8 cellular contexts compared by ENCODE assay signal in genomic region chr1:83999316-83999819, GRCh38. TPM values are rescaled to one million over a fixed set of nuclear protein-coding genes. Genes with fewer than 3 reads are reported as not detected.
DNase-seq lines count a peak whose midpoint lies in the region; ATAC-seq, FAIRE-seq and TF ChIP-seq lines count a peak whose summit lies in the region.

No MANE protein-coding gene starts in this region.

- H3K4me1 Mint-ChIP-seq in stimulated activated naive B cell treated with anti-CD40 and anti-IgM and Interleukin-4, amounts not matched to agents 10 μg/mL and 1 μg/mL and 100 μg/mL, for 72 hours, result peaks cover 5 to 17% of the 10 kb centered on the region in 2 donors

- peaks cover 27% of the 10 kb centered on the region for H3K4me1 ChIP-seq in A673 (ENCODE audit: insufficient read depth, low read length, poor library complexity, severe bottlenecking)

- peak overlapping the region; percentile 95 for H3K27ac ChIP-seq in A673 (ENCODE audit: low read depth, low read length, poor library complexity, severe bottlenecking)

- H3K27me3 Mint-ChIP-seq in stimulated activated naive B cell treated with anti-CD40 and anti-IgM and Interleukin-4, amounts not matched to agents 10 μg/mL and 1 μg/mL and 100 μg/mL, for 72 hours, result peaks cover 58 to 69% of the 10 kb centered on the region in 2 donors

- POLR2A ChIA-PET in A673 (lab: Charles Lee; ENCODE audit: low non-redundant PET), result interaction anchor here (0.6 kb wide), 1 partner anchor 13 kb away, joined by 3 read pairs; no protein-coding TSS in a partner anchor

- peak overlapping the region; percentile 86 to 89 for H3K4me3 Mint-ChIP-seq in stimulated activated naive B cell treated with anti-CD40 and anti-IgM and Interleukin-4, amounts not matched to agents 10 μg/mL and 1 μg/mL and 100 μg/mL, for 72 hours

- peak overlapping the region; percentile 56 for H3K27ac Mint-ChIP-seq in stimulated activated naive B cell treated with anti-CD40 and anti-IgM and Interleukin-4, amounts not matched to agents 10 μg/mL and 1 μg/mL and 100 μg/mL, for 72 hours

- H3K4me3 ChIP-seq in A673 (ENCODE audit: low read depth, low read length, poor library complexity, severe bottlenecking), result peak overlapping the region; percentile 62
- H3K4me3 ChIP-seq in NB4 (ENCODE audit: low read depth, low read length), result peak overlapping the region; percentile 56

- no peaks in the 10 kb centered on the region for H3K27me3 ChIP-seq in A673 (replicated peaks; ENCODE audit: insufficient read depth, low read depth, low read length, poor library complexity)

- TF ChIP-seq CTCF in A673 (conservative IDR thresholded peaks at IDR 0.05; ENCODE audit: low read depth, low read length) (no peak), NB4 (IDR thresholded peaks at IDR 0.05; ENCODE audit: low read depth, low read length) (no peak)

- FAIRE-seq in GM12892 (lab: Jason Lieb, UNC), result no peak

- H3K36me3 ChIP-seq in A673 (ENCODE audit: insufficient read depth, low read length, poor library complexity, severe bottlenecking), result no peaks in the 10 kb centered on the region

- CTCF ChIA-PET in A673 (lab: Charles Lee), result no interaction called here

- no TSS peak for BruUV-seq in A673 (replicated peaks; lab: Mats Ljungman, UMichigan)

- intact Hi-C loops in A673 (cut with micrococcal nuclease; ENCODE audit: unreplicated experiment), result no loop called here

- H3K9me3 ChIP-seq in A673 (ENCODE audit: low read depth, low read length, poor library complexity, severe bottlenecking), result no peaks in the 10 kb centered on the region

- DNase-seq in A673 (ENCODE audit: low spot score), result peak; percentile 89
- peak; percentile 34 for DNase-seq in GM12892 (ENCODE audit: insufficient read length)
- peak; percentile 64 for DNase-seq in NB4 (ENCODE audit: low read depth)
- peak; percentile 82 for DNase-seq in SKM-1 treated with dmso at 0.1 percent for 144 hours (lab: John Stamatoyannopoulos, UW; ENCODE audit: unreplicated experiment)
- DNase-seq in dermis blood vessel endothelial cell, result peak; percentile 73
- peak; percentile 93 for DNase-seq in left kidney (ENCODE audit: low read depth, low spot score)
- no peak for DNase-seq in stimulated activated naive B cell treated with anti-CD40 and anti-IgM and Interleukin-4, amounts not matched to agents 10 μg/mL and 1 μg/mL and 100 μg/mL, for 72 hours

- H3K9me3 Mint-ChIP-seq in stimulated activated naive B cell treated with anti-CD40 and anti-IgM and Interleukin-4, amounts not matched to agents 10 μg/mL and 1 μg/mL and 100 μg/mL, for 72 hours, result no peaks in the 10 kb centered on the region

- no peaks in the 10 kb centered on the region for H3K36me3 Mint-ChIP-seq in stimulated activated naive B cell treated with anti-CD40 and anti-IgM and Interleukin-4, amounts not matched to agents 10 μg/mL and 1 μg/mL and 100 μg/mL, for 72 hours

- TF ChIP-seq POLR2A in GM12892 (IDR thresholded peaks at IDR 0.05; ENCODE audit: low read depth, low read length), result no peak
- no peak for TF ChIP-seq POLR2A in NB4 (IDR thresholded peaks at IDR 0.05; ENCODE audit: extremely low read depth, insufficient read length)

- ATAC-seq in HG02678 (IDR thresholded peaks at IDR 0.05; ENCODE audit: unreplicated experiment), result peak; percentile 84
- ATAC-seq in stimulated activated naive B cell treated with anti-CD40 and anti-IgM and Interleukin-4, amounts not matched to agents 10 μg/mL and 1 μg/mL and 100 μg/mL, for 72 hours (replicated peaks), result peak; percentile 87

RNA-seq across cellular contexts. Expression of gene TTLL7, which starts 0.4 kb away (rescaled TPM):
- total RNA-seq in A673 (2021) (29.9 and 34.2 TPM in 2 replicates), dermis blood vessel endothelial cell (2.0 and 2.2 TPM in 2 replicates)
- not detected for polyA plus RNA-seq in GM12892 (2012; ENCODE audit: missing spikeins)
